ENCODE assay signal across 32 cellular contexts in genomic region chr10:24197319-24197718, GRCh38.
"Had no signal": no experiment of that assay in that cellular context is flagged by ENCODE, and none has a peak within 500 bp of the region (broad histone marks: within the 10 kb centered on the region; RNA-seq: fewer than 3 reads in every experiment).

No MANE protein-coding gene starts in this region.

- H3K4me3 Mint-ChIP-seq: activated B cell treated with CpG ODN at 0.5 μM for 24 hours; activated CD8-positive, alpha-beta T cell treated with anti-CD3 and anti-CD28 coated beads for 36 hours; activated naive CD4-positive, alpha-beta T cell treated with anti-CD3 and anti-CD28 coated beads, Interleukin-2, amount 10 ng/mL, durations not matched to agents 7 days and 5 days; activated naive CD8-positive, alpha-beta T cell treated with anti-CD3 and anti-CD28 coated beads, Interleukin-2, amount 10 ng/mL, durations not matched to agents 7 days and 5 days; activated T-helper 1 cell treated with anti-CD3 and anti-CD28 coated beads, Interleukin-12 subunit alpha, Interleukin-12 subunit beta, Interleukin-2, Interleukin-4 antibody, amounts not matched to agents 30 ng/mL and 10 ng/mL and 1 ng/mL, durations not matched to agents 14 hours and 24 hours and 36 hours; brain; effector memory CD8-positive, alpha-beta T cell; T-helper 17 cell; T-helper 2 cell treated with Interferon-gamma antibody and Interleukin-4, amounts not matched to agents 5 μg/mL and 100 μg/mL, for 36 hours had no signal

- H3K27ac ChIP-seq: ascending aorta, breast epithelium, esophagus muscularis mucosa, foreskin keratinocyte, WERI-Rb-1 had no signal

- H3K9me3 Mint-ChIP-seq: activated B cell treated with CpG ODN at 0.5 μM for 24 hours; activated CD8-positive, alpha-beta T cell treated with anti-CD3 and anti-CD28 coated beads for 36 hours; activated naive CD4-positive, alpha-beta T cell treated with anti-CD3 and anti-CD28 coated beads, Interleukin-2, amount 10 ng/mL, durations not matched to agents 7 days and 5 days; activated naive CD4-positive, alpha-beta T cell treated with anti-CD3 and anti-CD28 coated beads, Interleukin-2, amount 50 U/mL, for 72 hours; activated naive CD8-positive, alpha-beta T cell treated with anti-CD3 and anti-CD28 coated beads, Interleukin-2, amount 10 ng/mL, durations not matched to agents 7 days and 5 days; activated T-helper 1 cell treated with anti-CD3 and anti-CD28 coated beads, Interleukin-12 subunit alpha, Interleukin-12 subunit beta, Interleukin-2, Interleukin-4 antibody, amounts not matched to agents 30 ng/mL and 10 ng/mL and 1 ng/mL, durations not matched to agents 14 hours and 24 hours and 36 hours; activated T-helper 2 cell treated with anti-CD3 and anti-CD28 coated beads, Interferon-gamma antibody, Interleukin-2, Interleukin-4, amounts not matched to agents 10 μg/mL and 5 μg/mL and 100 μg/mL, durations not matched to agents 14 hours and 24 hours and 36 hours; effector memory CD8-positive, alpha-beta T cell; T-helper 2 cell treated with Interferon-gamma antibody and Interleukin-4, amounts not matched to agents 5 μg/mL and 100 μg/mL, for 36 hours had no signal

- H3K36me3 ChIP-seq: ascending aorta, breast epithelium, esophagus muscularis mucosa, gastrocnemius medialis, WERI-Rb-1 had no signal

- H3K4me3 ChIP-seq: ascending aorta, breast epithelium, esophagus muscularis mucosa, gastrocnemius medialis had no signal

- H3K4me1 ChIP-seq: ascending aorta, breast epithelium, foreskin keratinocyte had no signal

- H3K9me3 ChIP-seq: ascending aorta, breast epithelium, esophagus muscularis mucosa, gastrocnemius medialis had no signal

- H3K27me3 ChIP-seq: ascending aorta, breast epithelium, esophagus muscularis mucosa, gastrocnemius medialis had no signal

- H3K27me3 Mint-ChIP-seq: activated naive CD8-positive, alpha-beta T cell treated with anti-CD3 and anti-CD28 coated beads, Interleukin-2, amount 10 ng/mL, durations not matched to agents 7 days and 5 days had no signal

- H3K36me3 Mint-ChIP-seq: activated naive CD4-positive, alpha-beta T cell treated with anti-CD3 and anti-CD28 coated beads, Interleukin-2, amount 10 ng/mL, durations not matched to agents 7 days and 5 days; activated naive CD4-positive, alpha-beta T cell treated with anti-CD3 and anti-CD28 coated beads, Interleukin-2, amount 50 U/mL, for 72 hours; activated naive CD8-positive, alpha-beta T cell treated with anti-CD3 and anti-CD28 coated beads, Interleukin-2, amount 10 ng/mL, durations not matched to agents 7 days and 5 days; brain had no signal

- DNase-seq: activated B cell treated with CpG ODN at 0.5 μM for 24 hours; activated CD4-positive, alpha-beta T cell treated with anti-CD3 and anti-CD28 coated beads for 48 hours; activated CD4-positive, alpha-beta T cell treated with anti-CD3 and anti-CD28 coated beads, Interleukin-2, amount 50 U/mL, for 1 hour; activated CD4-positive, alpha-beta T cell treated with anti-CD3 and anti-CD28 coated beads, Interleukin-2, amount 50 U/mL, for 48 hours; activated CD8-positive, alpha-beta memory T cell treated with anti-CD3 and anti-CD28 coated beads for 24 hours; activated CD8-positive, alpha-beta T cell treated with anti-CD3 and anti-CD28 coated beads for 36 hours; activated effector memory CD4-positive, alpha-beta T cell treated with anti-CD3 and anti-CD28 coated beads, Interleukin-2, amount 50 U/mL, for 16 hours; activated naive CD4-positive, alpha-beta T cell; activated naive CD4-positive, alpha-beta T cell treated with anti-CD3 and anti-CD28 coated beads, Interleukin-2, amount 10 ng/mL, durations not matched to agents 7 days and 5 days; activated naive CD8-positive, alpha-beta T cell treated with anti-CD3 and anti-CD28 coated beads, Interleukin-2, amount 10 ng/mL, durations not matched to agents 7 days and 5 days; activated T-cell treated with anti-CD3 and anti-CD28 coated beads, Interleukin-2, amount 50 U/mL, for 48 hours; cortex of kidney; dermis blood vessel endothelial cell; effector CD4-positive, alpha-beta T cell; effector memory CD8-positive, alpha-beta T cell; erythroblast; foreskin keratinocyte; gastrocnemius medialis; glutamatergic neuron; T-helper 1 cell; T-helper 17 cell; T1000; WERI-Rb-1 had no signal

- H3K4me1 Mint-ChIP-seq: activated B cell treated with CpG ODN at 0.5 μM for 24 hours; activated naive CD4-positive, alpha-beta T cell treated with anti-CD3 and anti-CD28 coated beads, Interleukin-2, amount 10 ng/mL, durations not matched to agents 7 days and 5 days; activated naive CD8-positive, alpha-beta T cell treated with anti-CD3 and anti-CD28 coated beads, Interleukin-2, amount 10 ng/mL, durations not matched to agents 7 days and 5 days; brain; T-helper 17 cell had no signal

- H3K27ac Mint-ChIP-seq: activated B cell treated with CpG ODN at 0.5 μM for 24 hours; activated CD8-positive, alpha-beta T cell treated with anti-CD3 and anti-CD28 coated beads for 36 hours; activated naive CD4-positive, alpha-beta T cell treated with anti-CD3 and anti-CD28 coated beads, Interleukin-2, amount 10 ng/mL, durations not matched to agents 7 days and 5 days; activated naive CD4-positive, alpha-beta T cell treated with anti-CD3 and anti-CD28 coated beads, Interleukin-2, amount 50 U/mL, for 72 hours; activated naive CD8-positive, alpha-beta T cell treated with anti-CD3 and anti-CD28 coated beads, Interleukin-2, amount 10 ng/mL, durations not matched to agents 7 days and 5 days; activated T-helper 1 cell treated with anti-CD3 and anti-CD28 coated beads, Interleukin-12 subunit alpha, Interleukin-12 subunit beta, Interleukin-2, Interleukin-4 antibody, amounts not matched to agents 30 ng/mL and 10 ng/mL and 1 ng/mL, durations not matched to agents 14 hours and 24 hours and 36 hours; activated T-helper 2 cell treated with anti-CD3 and anti-CD28 coated beads, Interferon-gamma antibody, Interleukin-2, Interleukin-4, amounts not matched to agents 10 μg/mL and 5 μg/mL and 100 μg/mL, durations not matched to agents 14 hours and 24 hours and 36 hours; effector memory CD8-positive, alpha-beta T cell; T-helper 17 cell; T-helper 2 cell treated with Interferon-gamma antibody and Interleukin-4, amounts not matched to agents 5 μg/mL and 100 μg/mL, for 36 hours had no signal

- ATAC-seq: activated CD4-positive, CD25-positive, alpha-beta regulatory T cell treated with anti-CD3 and anti-CD28 coated beads, Interleukin-2, amount 50 U/mL, for 24 hours; activated CD8-positive, alpha-beta T cell treated with anti-CD3 and anti-CD28 coated beads for 36 hours; effector memory CD8-positive, alpha-beta T cell had no signal
